2 cellular contexts compared by ENCODE assay signal in genomic region chr6:157763129-157763893, GRCh38.
TF ChIP-seq lines count a peak whose summit lies in the region.

No MANE protein-coding gene starts in this region.

TF ChIP-seq in A549, 52 proteins besides CTCF, POLR2A, EP300 and RAD21:
- TF ChIP-seq ATOH8 (CRISPR knock-in tag; IDR thresholded peaks at IDR 0.05; ENCODE audit: low read depth) (peak; percentile 76), FOSL2 (IDR thresholded peaks at IDR 0.05) (peak; percentile 93), FOSL2 (CRISPR knock-in tag; IDR thresholded peaks at IDR 0.05) (peak; percentile 94), JUNB (IDR thresholded peaks at IDR 0.05) (peak; percentile 83), GATA3 (IDR thresholded peaks at IDR 0.05; ENCODE audit: borderline replicate concordance) (peak; percentile 64), NFE2L2 (conservative IDR thresholded peaks at IDR 0.05; ENCODE audit: low read length) (peak; percentile 35; the same call in 1 of the 2 replicates), SMC3 (IDR thresholded peaks at IDR 0.05) (no peak), HMGXB4 (CRISPR knock-in tag; IDR thresholded peaks at IDR 0.05; ENCODE audit: borderline replicate concordance) (no peak), MAX (IDR thresholded peaks at IDR 0.05) (peak; percentile 54; the same call in 1 of the 2 replicates)

TF ChIP-seq in HepG2, 621 proteins besides CTCF, POLR2A, EP300 and RAD21 (continues in another document):
- TF ChIP-seq FOXC1 (CRISPR knock-in tag; IDR thresholded peaks at IDR 0.05; ENCODE audit: borderline replicate concordance) (no peak; the same call in 1 of the 2 replicates), CBFB (CRISPR knock-in tag; IDR thresholded peaks at IDR 0.05) (0 out of 2 replicates have a peak, but pooled peaks have one; percentile 34), NFYC (CRISPR knock-in tag; IDR thresholded peaks at IDR 0.05) (no peak), ARNT2 (CRISPR knock-in tag; IDR thresholded peaks at IDR 0.05; ENCODE audit: low read depth) (0 out of 2 replicates have a peak, but pooled peaks have one; percentile 50), ZNF441 (CRISPR knock-in tag; IDR thresholded peaks at IDR 0.05; ENCODE audit: borderline replicate concordance) (peak; percentile 69; the same call in 1 of the 2 replicates), ZNF350 (CRISPR knock-in tag; IDR thresholded peaks at IDR 0.05; ENCODE audit: borderline replicate concordance, low read depth) (peak; percentile 49; the same call in 1 of the 2 replicates), ZKSCAN1 (IDR thresholded peaks at IDR 0.05; ENCODE audit: low read length) (no peak), ZNF558 (CRISPR knock-in tag; IDR thresholded peaks at IDR 0.05; ENCODE audit: borderline replicate concordance) (no peak), FOXA1 (IDR thresholded peaks at IDR 0.05) (no peak), FOXA1 (CRISPR knock-in tag; IDR thresholded peaks at IDR 0.05) (0 out of 2 replicates have a peak, but pooled peaks have one; percentile 2), PRDM10 (CRISPR knock-in tag; IDR thresholded peaks at IDR 0.05; ENCODE audit: low read depth) (peak; percentile 73; the same call in 1 of the 2 replicates), ZNF704 (CRISPR knock-in tag; IDR thresholded peaks at IDR 0.05; ENCODE audit: borderline replicate concordance) (no peak), SP1 (IDR thresholded peaks at IDR 0.05) (no peak), SP1 (CRISPR knock-in tag; IDR thresholded peaks at IDR 0.05) (0 out of 2 replicates have a peak, but pooled peaks have one; percentile 14), TP53 (CRISPR knock-in tag; conservative IDR thresholded peaks at IDR 0.05) (no peak), ZNF609 (CRISPR knock-in tag; IDR thresholded peaks at IDR 0.05; ENCODE audit: borderline replicate concordance) (peak; percentile 27; the same call in 1 of the 2 replicates), ZFP36L1 (CRISPR knock-in tag; IDR thresholded peaks at IDR 0.05) (0 out of 2 replicates have a peak, but pooled peaks have one; percentile 35), NR2F1 (CRISPR knock-in tag; IDR thresholded peaks at IDR 0.05) (peak; percentile 46 to 56; a peak in 2 of 4 replicates), MAZ (IDR thresholded peaks at IDR 0.05; ENCODE audit: borderline replicate concordance, low read depth, low read length) (peak; percentile 68; the same call in 1 of the 2 replicates), MAZ (CRISPR knock-in tag; IDR thresholded peaks at IDR 0.05; ENCODE audit: low read depth) (peak; percentile 59; the same call in 1 of the 2 replicates), AHR (CRISPR knock-in tag; IDR thresholded peaks at IDR 0.05) (0 out of 2 replicates have a peak, but pooled peaks have one; percentile 57), BORCS8-MEF2B (CRISPR knock-in tag; IDR thresholded peaks at IDR 0.05) (no peak), SCMH1 (CRISPR knock-in tag; IDR thresholded peaks at IDR 0.05; ENCODE audit: borderline replicate concordance) (no peak), ZNF777 (CRISPR knock-in tag; IDR thresholded peaks at IDR 0.05) (no peak), ARHGAP35 (CRISPR knock-in tag; IDR thresholded peaks at IDR 0.05; ENCODE audit: borderline replicate concordance) (no peak), REXO4 (CRISPR knock-in tag; IDR thresholded peaks at IDR 0.05; ENCODE audit: borderline replicate concordance) (no peak), SIX4 (CRISPR knock-in tag; IDR thresholded peaks at IDR 0.05) (no peak), NFE2L2 (IDR thresholded peaks at IDR 0.05; ENCODE audit: low read length) (no peak), ZNF430 (CRISPR knock-in tag; IDR thresholded peaks at IDR 0.05) (peak; percentile 18; the same call in 1 of the 2 replicates), MTA1 (CRISPR knock-in tag; IDR thresholded peaks at IDR 0.05; ENCODE audit: borderline replicate concordance) (no peak; the same call in 1 of the 2 replicates), SOX6 (IDR thresholded peaks at IDR 0.05) (no peak), SOX6 (CRISPR knock-in tag; IDR thresholded peaks at IDR 0.05) (peak; percentile 1; the same call in 1 of the 2 replicates), ZNF496 (CRISPR knock-in tag; IDR thresholded peaks at IDR 0.05; ENCODE audit: insufficient replicate concordance) (no peak), ZMYM2 (CRISPR knock-in tag; IDR thresholded peaks at IDR 0.05) (peak; percentile 24; the same call in 1 of the 2 replicates), MLLT10 (CRISPR knock-in tag; IDR thresholded peaks at IDR 0.05) (no peak), SATB2 (CRISPR knock-in tag; IDR thresholded peaks at IDR 0.05) (no peak), TCF7L2 (IDR thresholded peaks at IDR 0.05; ENCODE audit: low read depth, low read length) (no peak), NFKB2 (CRISPR knock-in tag; IDR thresholded peaks at IDR 0.05; ENCODE audit: borderline replicate concordance) (no peak)
- TF ChIP-seq, protein P1, sequence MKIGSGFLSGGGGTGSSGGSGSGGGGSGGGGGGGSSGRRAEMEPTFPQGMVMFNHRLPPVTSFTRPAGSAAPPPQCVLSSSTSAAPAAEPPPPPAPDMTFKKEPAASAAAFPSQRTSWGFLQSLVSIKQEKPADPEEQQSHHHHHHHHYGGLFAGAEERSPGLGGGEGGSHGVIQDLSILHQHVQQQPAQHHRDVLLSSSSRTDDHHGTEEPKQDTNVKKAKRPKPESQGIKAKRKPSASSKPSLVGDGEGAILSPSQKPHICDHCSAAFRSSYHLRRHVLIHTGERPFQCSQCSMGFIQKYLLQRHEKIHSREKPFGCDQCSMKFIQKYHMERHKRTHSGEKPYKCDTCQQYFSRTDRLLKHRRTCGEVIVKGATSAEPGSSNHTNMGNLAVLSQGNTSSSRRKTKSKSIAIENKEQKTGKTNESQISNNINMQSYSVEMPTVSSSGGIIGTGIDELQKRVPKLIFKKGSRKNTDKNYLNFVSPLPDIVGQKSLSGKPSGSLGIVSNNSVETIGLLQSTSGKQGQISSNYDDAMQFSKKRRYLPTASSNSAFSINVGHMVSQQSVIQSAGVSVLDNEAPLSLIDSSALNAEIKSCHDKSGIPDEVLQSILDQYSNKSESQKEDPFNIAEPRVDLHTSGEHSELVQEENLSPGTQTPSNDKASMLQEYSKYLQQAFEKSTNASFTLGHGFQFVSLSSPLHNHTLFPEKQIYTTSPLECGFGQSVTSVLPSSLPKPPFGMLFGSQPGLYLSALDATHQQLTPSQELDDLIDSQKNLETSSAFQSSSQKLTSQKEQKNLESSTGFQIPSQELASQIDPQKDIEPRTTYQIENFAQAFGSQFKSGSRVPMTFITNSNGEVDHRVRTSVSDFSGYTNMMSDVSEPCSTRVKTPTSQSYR (CRISPR knock-in tag; IDR thresholded peaks at IDR 0.05; ENCODE audit: borderline replicate concordance), result peak; percentile 74; the same call in 1 of the 2 replicates
- TF ChIP-seq, protein P2, sequence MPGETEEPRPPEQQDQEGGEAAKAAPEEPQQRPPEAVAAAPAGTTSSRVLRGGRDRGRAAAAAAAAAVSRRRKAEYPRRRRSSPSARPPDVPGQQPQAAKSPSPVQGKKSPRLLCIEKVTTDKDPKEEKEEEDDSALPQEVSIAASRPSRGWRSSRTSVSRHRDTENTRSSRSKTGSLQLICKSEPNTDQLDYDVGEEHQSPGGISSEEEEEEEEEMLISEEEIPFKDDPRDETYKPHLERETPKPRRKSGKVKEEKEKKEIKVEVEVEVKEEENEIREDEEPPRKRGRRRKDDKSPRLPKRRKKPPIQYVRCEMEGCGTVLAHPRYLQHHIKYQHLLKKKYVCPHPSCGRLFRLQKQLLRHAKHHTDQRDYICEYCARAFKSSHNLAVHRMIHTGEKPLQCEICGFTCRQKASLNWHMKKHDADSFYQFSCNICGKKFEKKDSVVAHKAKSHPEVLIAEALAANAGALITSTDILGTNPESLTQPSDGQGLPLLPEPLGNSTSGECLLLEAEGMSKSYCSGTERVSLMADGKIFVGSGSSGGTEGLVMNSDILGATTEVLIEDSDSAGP (CRISPR knock-in tag; IDR thresholded peaks at IDR 0.05; ENCODE audit: borderline replicate concordance), result peak; percentile 40; the same call in 1 of the 2 replicates
- TF ChIP-seq, protein P3, sequence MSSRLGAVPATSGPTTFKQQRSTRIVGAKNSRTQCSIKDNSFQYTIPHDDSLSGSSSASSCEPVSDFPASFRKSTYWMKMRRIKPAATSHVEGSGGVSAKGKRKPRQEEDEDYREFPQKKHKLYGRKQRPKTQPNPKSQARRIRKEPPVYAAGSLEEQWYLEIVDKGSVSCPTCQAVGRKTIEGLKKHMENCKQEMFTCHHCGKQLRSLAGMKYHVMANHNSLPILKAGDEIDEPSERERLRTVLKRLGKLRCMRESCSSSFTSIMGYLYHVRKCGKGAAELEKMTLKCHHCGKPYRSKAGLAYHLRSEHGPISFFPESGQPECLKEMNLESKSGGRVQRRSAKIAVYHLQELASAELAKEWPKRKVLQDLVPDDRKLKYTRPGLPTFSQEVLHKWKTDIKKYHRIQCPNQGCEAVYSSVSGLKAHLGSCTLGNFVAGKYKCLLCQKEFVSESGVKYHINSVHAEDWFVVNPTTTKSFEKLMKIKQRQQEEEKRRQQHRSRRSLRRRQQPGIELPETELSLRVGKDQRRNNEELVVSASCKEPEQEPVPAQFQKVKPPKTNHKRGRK (CRISPR knock-in tag; IDR thresholded peaks at IDR 0.05), result no peak
- TF ChIP-seq, protein P4, sequence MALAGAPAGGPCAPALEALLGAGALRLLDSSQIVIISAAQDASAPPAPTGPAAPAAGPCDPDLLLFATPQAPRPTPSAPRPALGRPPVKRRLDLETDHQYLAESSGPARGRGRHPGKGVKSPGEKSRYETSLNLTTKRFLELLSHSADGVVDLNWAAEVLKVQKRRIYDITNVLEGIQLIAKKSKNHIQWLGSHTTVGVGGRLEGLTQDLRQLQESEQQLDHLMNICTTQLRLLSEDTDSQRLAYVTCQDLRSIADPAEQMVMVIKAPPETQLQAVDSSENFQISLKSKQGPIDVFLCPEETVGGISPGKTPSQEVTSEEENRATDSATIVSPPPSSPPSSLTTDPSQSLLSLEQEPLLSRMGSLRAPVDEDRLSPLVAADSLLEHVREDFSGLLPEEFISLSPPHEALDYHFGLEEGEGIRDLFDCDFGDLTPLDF (CRISPR knock-in tag; IDR thresholded peaks at IDR 0.05), result no peak
- TF ChIP-seq, protein P5, sequence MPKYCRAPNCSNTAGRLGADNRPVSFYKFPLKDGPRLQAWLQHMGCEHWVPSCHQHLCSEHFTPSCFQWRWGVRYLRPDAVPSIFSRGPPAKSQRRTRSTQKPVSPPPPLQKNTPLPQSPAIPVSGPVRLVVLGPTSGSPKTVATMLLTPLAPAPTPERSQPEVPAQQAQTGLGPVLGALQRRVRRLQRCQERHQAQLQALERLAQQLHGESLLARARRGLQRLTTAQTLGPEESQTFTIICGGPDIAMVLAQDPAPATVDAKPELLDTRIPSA (CRISPR knock-in tag; IDR thresholded peaks at IDR 0.05; ENCODE audit: borderline replicate concordance), result no peak
